ENCODE assay signal across 1 cellular context in the genomic region with DNA sequence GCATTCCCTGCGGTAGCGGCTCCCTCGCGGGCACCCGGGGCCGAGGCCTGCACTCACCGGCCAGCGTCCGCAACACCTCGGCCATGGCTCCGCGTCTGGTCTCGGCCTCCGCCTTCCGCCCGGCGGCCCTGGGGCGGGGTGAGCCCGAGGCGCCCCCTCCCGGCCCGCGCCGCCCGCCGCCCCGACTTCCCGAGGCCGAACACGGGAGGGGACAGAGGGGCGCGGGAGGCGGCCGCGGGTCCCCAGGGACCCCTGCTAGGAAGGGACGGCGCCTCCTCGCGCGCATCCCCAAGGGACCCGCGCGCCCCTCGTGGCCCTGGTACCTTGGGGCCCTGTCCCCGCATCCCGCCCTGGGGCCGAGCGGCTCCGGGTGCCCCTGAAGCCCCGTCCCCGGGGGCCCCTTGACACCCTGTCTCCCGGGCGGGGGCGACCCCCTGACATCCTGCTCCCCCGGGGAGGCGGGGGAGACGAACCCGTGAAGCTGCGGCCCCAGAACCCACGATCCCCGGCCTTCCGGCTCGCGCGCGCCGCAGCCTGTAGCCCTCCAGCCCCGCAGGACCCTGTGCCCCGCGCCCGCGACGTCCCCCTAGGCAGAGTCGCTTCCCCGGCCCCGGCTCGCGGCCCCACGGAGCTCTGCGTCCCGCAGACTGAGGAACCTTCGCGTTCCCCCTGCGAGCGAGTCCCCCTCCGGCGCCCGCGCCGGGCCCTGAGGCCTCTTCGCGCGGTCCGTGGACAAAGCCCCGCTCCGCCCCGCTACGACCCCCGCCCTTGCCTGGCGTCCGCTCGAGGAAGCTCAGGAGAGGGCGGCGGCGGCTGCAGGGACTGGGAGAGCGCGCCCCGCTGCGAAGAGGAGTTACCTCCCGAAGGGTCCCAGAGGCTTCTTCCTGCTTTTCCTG.
A peak's percentile ranks its signal among the peaks of the same experiment; 100 is the strongest.
TF ChIP-seq lines count a peak whose summit lies in the region.

A gene (minus strand): TSS at position 97 of the 896 bp plus-strand sequence.

TF ChIP-seq in WTC11, 78 proteins besides CTCF, POLR2A, EP300 and RAD21 (continued from another document):
- TF ChIP-seq, protein P1, sequence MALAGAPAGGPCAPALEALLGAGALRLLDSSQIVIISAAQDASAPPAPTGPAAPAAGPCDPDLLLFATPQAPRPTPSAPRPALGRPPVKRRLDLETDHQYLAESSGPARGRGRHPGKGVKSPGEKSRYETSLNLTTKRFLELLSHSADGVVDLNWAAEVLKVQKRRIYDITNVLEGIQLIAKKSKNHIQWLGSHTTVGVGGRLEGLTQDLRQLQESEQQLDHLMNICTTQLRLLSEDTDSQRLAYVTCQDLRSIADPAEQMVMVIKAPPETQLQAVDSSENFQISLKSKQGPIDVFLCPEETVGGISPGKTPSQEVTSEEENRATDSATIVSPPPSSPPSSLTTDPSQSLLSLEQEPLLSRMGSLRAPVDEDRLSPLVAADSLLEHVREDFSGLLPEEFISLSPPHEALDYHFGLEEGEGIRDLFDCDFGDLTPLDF (CRISPR knock-in tag; IDR thresholded peaks at IDR 0.05) = no peak
- TF ChIP-seq TEAD4 (CRISPR knock-in tag; IDR thresholded peaks at IDR 0.05) (no peak), JAZF1 (CRISPR knock-in tag; IDR thresholded peaks at IDR 0.05) (no peak), RORB (CRISPR knock-in tag; IDR thresholded peaks at IDR 0.05) (no peak), NR1H2 (CRISPR knock-in tag; IDR thresholded peaks at IDR 0.05) (no peak), GTF2I (CRISPR knock-in tag; conservative IDR thresholded peaks at IDR 0.05) (no peak), ZNF423 (CRISPR knock-in tag; IDR thresholded peaks at IDR 0.05) (no peak), IRF2 (CRISPR knock-in tag; IDR thresholded peaks at IDR 0.05; ENCODE audit: borderline replicate concordance, low read depth) (0 out of 2 replicates have a peak, but pooled peaks have one; percentile 6), ZNF138 (CRISPR knock-in tag; conservative IDR thresholded peaks at IDR 0.05) (no peak)
- TF ChIP-seq, protein P2, sequence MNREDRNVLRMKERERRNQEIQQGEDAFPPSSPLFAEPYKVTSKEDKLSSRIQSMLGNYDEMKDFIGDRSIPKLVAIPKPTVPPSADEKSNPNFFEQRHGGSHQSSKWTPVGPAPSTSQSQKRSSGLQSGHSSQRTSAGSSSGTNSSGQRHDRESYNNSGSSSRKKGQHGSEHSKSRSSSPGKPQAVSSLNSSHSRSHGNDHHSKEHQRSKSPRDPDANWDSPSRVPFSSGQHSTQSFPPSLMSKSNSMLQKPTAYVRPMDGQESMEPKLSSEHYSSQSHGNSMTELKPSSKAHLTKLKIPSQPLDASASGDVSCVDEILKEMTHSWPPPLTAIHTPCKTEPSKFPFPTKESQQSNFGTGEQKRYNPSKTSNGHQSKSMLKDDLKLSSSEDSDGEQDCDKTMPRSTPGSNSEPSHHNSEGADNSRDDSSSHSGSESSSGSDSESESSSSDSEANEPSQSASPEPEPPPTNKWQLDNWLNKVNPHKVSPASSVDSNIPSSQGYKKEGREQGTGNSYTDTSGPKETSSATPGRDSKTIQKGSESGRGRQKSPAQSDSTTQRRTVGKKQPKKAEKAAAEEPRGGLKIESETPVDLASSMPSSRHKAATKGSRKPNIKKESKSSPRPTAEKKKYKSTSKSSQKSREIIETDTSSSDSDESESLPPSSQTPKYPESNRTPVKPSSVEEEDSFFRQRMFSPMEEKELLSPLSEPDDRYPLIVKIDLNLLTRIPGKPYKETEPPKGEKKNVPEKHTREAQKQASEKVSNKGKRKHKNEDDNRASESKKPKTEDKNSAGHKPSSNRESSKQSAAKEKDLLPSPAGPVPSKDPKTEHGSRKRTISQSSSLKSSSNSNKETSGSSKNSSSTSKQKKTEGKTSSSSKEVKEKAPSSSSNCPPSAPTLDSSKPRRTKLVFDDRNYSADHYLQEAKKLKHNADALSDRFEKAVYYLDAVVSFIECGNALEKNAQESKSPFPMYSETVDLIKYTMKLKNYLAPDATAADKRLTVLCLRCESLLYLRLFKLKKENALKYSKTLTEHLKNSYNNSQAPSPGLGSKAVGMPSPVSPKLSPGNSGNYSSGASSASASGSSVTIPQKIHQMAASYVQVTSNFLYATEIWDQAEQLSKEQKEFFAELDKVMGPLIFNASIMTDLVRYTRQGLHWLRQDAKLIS (CRISPR knock-in tag; IDR thresholded peaks at IDR 0.05; ENCODE audit: borderline replicate concordance) = no peak
- TF ChIP-seq, protein P3, sequence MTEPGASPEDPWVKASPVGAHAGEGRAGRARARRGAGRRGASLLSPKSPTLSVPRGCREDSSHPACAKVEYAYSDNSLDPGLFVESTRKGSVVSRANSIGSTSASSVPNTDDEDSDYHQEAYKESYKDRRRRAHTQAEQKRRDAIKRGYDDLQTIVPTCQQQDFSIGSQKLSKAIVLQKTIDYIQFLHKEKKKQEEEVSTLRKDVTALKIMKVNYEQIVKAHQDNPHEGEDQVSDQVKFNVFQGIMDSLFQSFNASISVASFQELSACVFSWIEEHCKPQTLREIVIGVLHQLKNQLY (CRISPR knock-in tag; IDR thresholded peaks at IDR 0.05) = no peak
- TF ChIP-seq, protein P4, sequence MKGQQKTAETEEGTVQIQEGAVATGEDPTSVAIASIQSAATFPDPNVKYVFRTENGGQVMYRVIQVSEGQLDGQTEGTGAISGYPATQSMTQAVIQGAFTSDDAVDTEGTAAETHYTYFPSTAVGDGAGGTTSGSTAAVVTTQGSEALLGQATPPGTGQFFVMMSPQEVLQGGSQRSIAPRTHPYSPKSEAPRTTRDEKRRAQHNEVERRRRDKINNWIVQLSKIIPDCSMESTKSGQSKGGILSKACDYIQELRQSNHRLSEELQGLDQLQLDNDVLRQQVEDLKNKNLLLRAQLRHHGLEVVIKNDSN (CRISPR knock-in tag; IDR thresholded peaks at IDR 0.05) = no peak
- TF ChIP-seq, protein P5, sequence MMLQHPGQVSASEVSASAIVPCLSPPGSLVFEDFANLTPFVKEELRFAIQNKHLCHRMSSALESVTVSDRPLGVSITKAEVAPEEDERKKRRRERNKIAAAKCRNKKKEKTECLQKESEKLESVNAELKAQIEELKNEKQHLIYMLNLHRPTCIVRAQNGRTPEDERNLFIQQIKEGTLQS (CRISPR knock-in tag; conservative IDR thresholded peaks at IDR 0.05) = no peak
- TF ChIP-seq, protein P6, sequence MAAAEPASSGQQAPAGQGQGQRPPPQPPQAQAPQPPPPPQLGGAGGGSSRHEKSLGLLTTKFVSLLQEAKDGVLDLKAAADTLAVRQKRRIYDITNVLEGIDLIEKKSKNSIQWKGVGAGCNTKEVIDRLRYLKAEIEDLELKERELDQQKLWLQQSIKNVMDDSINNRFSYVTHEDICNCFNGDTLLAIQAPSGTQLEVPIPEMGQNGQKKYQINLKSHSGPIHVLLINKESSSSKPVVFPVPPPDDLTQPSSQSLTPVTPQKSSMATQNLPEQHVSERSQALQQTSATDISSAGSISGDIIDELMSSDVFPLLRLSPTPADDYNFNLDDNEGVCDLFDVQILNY (CRISPR knock-in tag; IDR thresholded peaks at IDR 0.05) = peak; percentile 34; the same call in 1 of the 2 replicates
